Comparison of ENCODE assay signal across 19 cellular contexts in genomic region chr12:21330682-21331253, GRCh38. TPM values are rescaled to one million over a fixed set of nuclear protein-coding genes. Genes with fewer than 3 reads are reported as not detected.
A peak's percentile ranks its signal among the peaks of the same experiment; 100 is the strongest.
DNase-seq lines count a peak whose midpoint lies in the region; ATAC-seq, FAIRE-seq and TF ChIP-seq lines count a peak whose summit lies in the region.
"Had no signal": no experiment of that assay in that cellular context is flagged by ENCODE, and none has a peak within 500 bp of the region (broad histone marks: within the 10 kb centered on the region; RNA-seq: fewer than 3 reads in every experiment).

No MANE protein-coding gene starts in this region.

- no peaks in the 10 kb centered on the region for H4K20me1 ChIP-seq in K562 (replicated peaks; ENCODE audit: control insufficient read depth, insufficient read depth, low read length)

- TF ChIP-seq CTCF in K562 (IDR thresholded peaks at IDR 0.05 in 2 of 3, conservative IDR thresholded peaks at IDR 0.05 in 1 of 3; ENCODE audit: insufficient read depth in 2 of 3, low read depth in 1 of 3, low read length in 3 of 3), result no peak

- no peak for TF ChIP-seq EP300 in K562 (IDR thresholded peaks at IDR 0.05; ENCODE audit: low read length)

- CTCF ChIA-PET in K562 (lab: Yijun Ruan, JAX; ENCODE audit: low intra/inter-chr PET ratio), result no interaction called here

- no peak for ATAC-seq in K562
- ATAC-seq: sciatic nerve had no signal

- no peak for TF ChIP-seq POLR2A in K562 (conservative IDR thresholded peaks at IDR 0.05)

- no peaks in the 10 kb centered on the region for H3K4me1 ChIP-seq in K562 (replicated peaks in 1 of 2; ENCODE audit: control insufficient read depth in 2 of 2, insufficient read depth in 2 of 2, low read length in 2 of 2)
- H3K4me1 ChIP-seq: testis had no signal

- POLR2A ChIA-PET in K562 (lab: Yijun Ruan, JAX), result no interaction called here

- H3K9me3 ChIP-seq in K562 (replicated peaks; ENCODE audit: control insufficient read depth, insufficient read depth, low read depth, low read length), result no peaks in the 10 kb centered on the region
- H3K9me3 ChIP-seq: testis had no signal

- no TSS peak for BruUV-seq in K562 (replicated peaks; lab: Mats Ljungman, UMichigan)

- H3K9ac ChIP-seq in K562 (ENCODE audit: insufficient read depth in 1 of 2, low read depth in 2 of 2, low read length in 2 of 2), result no peak overlapping the region

- intact Hi-C loops in K562 (cut with micrococcal nuclease), result no loop called here

- no peaks in the 10 kb centered on the region for H3K36me3 ChIP-seq in K562 (ENCODE audit: control insufficient read depth, insufficient read depth, low read length)

- whole genome bisulfite sequencing in K562 (ENCODE audit: insufficient coverage, low coverage, missing lambda C conversion rate), result 38% methylated on average over 1 of the region's 1 CpG

- H3K27me3 ChIP-seq in K562 (ENCODE audit: control insufficient read depth in 2 of 2, insufficient read depth in 2 of 2, low read length in 2 of 2), result no peaks in the 10 kb centered on the region
- H3K27me3 ChIP-seq: testis had no signal

- in situ Hi-C loops in K562 (cut with MboI), result no loop called here

- H3K4me2 ChIP-seq in K562 (ENCODE audit: insufficient read depth, low read length), result no peak overlapping the region

- DNase-seq in NCI-H2081 (lab: John Stamatoyannopoulos, UW), result peak; percentile 0 to 6
- no peak for DNase-seq in NCI-H2081 treated with DMSO at 0.1 percent for 48 hours (lab: John Stamatoyannopoulos, UW)
- peak; percentile 9 for DNase-seq in M059J (ENCODE audit: low read depth)
- DNase-seq in K562 (ENCODE audit: extremely low read depth in 1 of 4, low spot score in 3 of 4), result no peak
- DNase-seq in left kidney (ENCODE audit: low read depth, low spot score), result peak; percentile 18
- DNase-seq in NCI-H446 (lab: John Stamatoyannopoulos, UW), result no peak
- no peak for DNase-seq in HK-2 (ENCODE audit: unreplicated experiment)
- DNase-seq in HPDE6-E6E7 (ENCODE audit: extremely low spot score), result no peak
- DNase-seq: activated CD4-positive, alpha-beta T cell treated with anti-CD3 and anti-CD28 coated beads for 1 hour; CD8-positive, alpha-beta memory T cell; NCI-H1048; NCI-H524 treated with DMSO at 0.1 percent for 48 hours; stimulated activated CD4-positive, alpha-beta T cell treated with anti-CD3 and anti-CD28 coated beads, Interleukin-2, amount 100 ng/mL, for 48 hours; stimulated activated CD8-positive, alpha-beta memory T cell treated with anti-CD3 and anti-CD28 coated beads, Interleukin-4, amount 100 ng/mL, for 48 hours; testis had no signal

- H3K79me2 ChIP-seq in K562 (ENCODE audit: control insufficient read depth, insufficient read depth, low read length), result no peaks in the 10 kb centered on the region

- no peak overlapping the region for H3K27ac ChIP-seq in K562 (ENCODE audit: extremely low read depth, low read depth, low read length)
- H3K27ac ChIP-seq: testis had no signal

- H3K4me3 ChIP-seq in K562, result no peak overlapping the region
- H3K4me3 ChIP-seq: testis had no signal

- TF ChIP-seq RAD21 in K562 (CRISPR knock-in tag; conservative IDR thresholded peaks at IDR 0.05 in 1 of 2, IDR thresholded peaks at IDR 0.05 in 1 of 2), result no peak

- FAIRE-seq in K562 (lab: Jason Lieb, UNC), result no peak
- FAIRE-seq: GM18507, GM19239 had no signal

- H2AFZ ChIP-seq in K562 (ENCODE audit: low read depth, low read length), result no peak overlapping the region

- H3K9me1 ChIP-seq in K562 (ENCODE audit: control insufficient read depth, insufficient read depth, low read length), result no peaks in the 10 kb centered on the region

TF ChIP-seq in K562, 482 proteins besides CTCF, POLR2A, EP300 and RAD21:
- TF ChIP-seq ZFP36 (IDR thresholded peaks at IDR 0.05; ENCODE audit: low read depth, low read length, partially characterized antibody) (peak; percentile 83), ZBTB17 (CRISPR knock-in tag; IDR thresholded peaks at IDR 0.05) (no peak), CBX3 (IDR thresholded peaks at IDR 0.05; ENCODE audit: borderline replicate concordance in 1 of 2, low read length in 2 of 2) (0 out of 3 replicates have a peak, but pooled peaks of 1 of the 2 experiments have one; percentile 27)
TF ChIP-seq in K562: peak in this region for 2.

RNA-seq across cellular contexts. Expression of gene SLCO1A2, which starts 3.9 kb away (rescaled TPM):
- 0.49 and 1.1 TPM in 2 replicates for total RNA-seq in M059J (2014; rRNA removed; shearing (Covaris generic))
- total RNA-seq in K562 (2011; cell fraction: chromatin; rRNA removed; ENCODE audit: low replicate concordance), result 13.7 and 25.5 TPM in 2 replicates
- total RNA-seq in K562 (2011; cell fraction: nucleolus; rRNA removed), result 6.2 and 11.3 TPM in 2 replicates
- 12.6 and 13.6 TPM in 2 replicates for total RNA-seq in K562 (2011; cell fraction: nucleoplasm; rRNA removed)
- total RNA-seq in K562 (2014; rRNA removed) (1.3 and 2.0 TPM in 2 replicates), K562 (2014; rRNA removed; fragmentation: Illumina TruSeq; extraction: Trizol) (3.0 and 3.6 TPM in 2 replicates), K562 (2015; rRNA removed; fragmentation: Illumina TruSeq; extraction: Trizol) (2.1 and 2.5 TPM in 2 replicates), K562 (2021) (2.6 and 3.7 TPM in 2 replicates)
- polyA plus RNA-seq in K562 (2011; rRNA removed) (4.1 and 4.2 TPM in 2 replicates), K562 (2014; fragmentation: Illumina TruSeq; extraction: Trizol) (1.3 and 1.9 TPM in 2 replicates), K562 (2014; fragmentation: Nextera tagmentation; extraction: Ambion mirVana) (1 to 10 TPM; 3.3 to 4.4 TPM), K562 (2014; rRNA removed) (1.2 and 1.9 TPM in 2 replicates)
- 0.79 and 0.88 TPM in 2 replicates for polyA plus RNA-seq in K562 (2011; cell fraction: cytosol; rRNA removed)
- polyA plus RNA-seq in K562 (2011; cell fraction: nucleus; rRNA removed), result 8.2 and 9.9 TPM in 2 replicates
- 2.9 and 6.7 TPM in 2 replicates for polyA plus RNA-seq in K562 (2012)
- 4.8 and 5.4 TPM in 2 replicates for polyA minus RNA-seq in K562 (2011; rRNA and poly(A)+ RNA removed)
- polyA minus RNA-seq in K562 (2011; cell fraction: cytosol; rRNA and poly(A)+ RNA removed), result 1.0 and 2.0 TPM in 2 replicates
- polyA minus RNA-seq in K562 (2011; cell fraction: nucleus; rRNA and poly(A)+ RNA removed), result 16.6 and 21.1 TPM in 2 replicates
- polyA plus RNA-seq: AG04450; CD8-positive, alpha-beta memory T cell had no signal

RNA-seq across cellular contexts. Expression of gene IAPP, which starts 41.9 kb away (rescaled TPM):
- total RNA-seq in M059J (2014; rRNA removed; shearing (Covaris generic)), result not detected in 2 replicates
- not detected in 2 replicates for total RNA-seq in K562 (2011; cell fraction: chromatin; rRNA removed; ENCODE audit: low replicate concordance)
- not detected in 2 replicates for total RNA-seq in K562 (2011; cell fraction: nucleolus; rRNA removed)
- not detected in 2 replicates for total RNA-seq in K562 (2011; cell fraction: nucleoplasm; rRNA removed)
- total RNA-seq in K562 (2014; rRNA removed) (not detected in 2 replicates), K562 (2014; rRNA removed; fragmentation: Illumina TruSeq; extraction: Trizol) (not detected in 2 replicates), K562 (2015; rRNA removed; fragmentation: Illumina TruSeq; extraction: Trizol) (not detected in 2 replicates), K562 (2021) (not detected in 2 replicates)
- polyA plus RNA-seq in K562 (2011; rRNA removed) (not detected in 2 replicates), K562 (2014; fragmentation: Illumina TruSeq; extraction: Trizol) (not detected in 2 replicates), K562 (2014; fragmentation: Nextera tagmentation; extraction: Ambion mirVana) (not detected), K562 (2014; rRNA removed) (not detected in 2 replicates)
- polyA plus RNA-seq in K562 (2011; cell fraction: cytosol; rRNA removed), result not detected in 2 replicates
- polyA plus RNA-seq in K562 (2011; cell fraction: nucleus; rRNA removed), result not detected in 2 replicates
- polyA plus RNA-seq in K562 (2012), result not detected in 2 replicates
- not detected in 2 replicates for polyA minus RNA-seq in K562 (2011; rRNA and poly(A)+ RNA removed)
- not detected in 2 replicates for polyA minus RNA-seq in K562 (2011; cell fraction: cytosol; rRNA and poly(A)+ RNA removed)
- not detected in 2 replicates for polyA minus RNA-seq in K562 (2011; cell fraction: nucleus; rRNA and poly(A)+ RNA removed)
- total RNA-seq: CD8-positive, alpha-beta memory T cell; sciatic nerve; testis had no signal
- polyA plus RNA-seq: AG04450; CD8-positive, alpha-beta memory T cell had no signal

Comparison
In these comparisons a context has a peak if more than half of its experiments do, and no peak if none do; other contexts are left out.
1. DNase-seq: peak in NCI-H2081 (2 of 2), M059J (single experiment) and left kidney (single experiment); none in NCI-H2081 treated with DMSO at 0.1 percent for 48 hours (single experiment), K562 (0 of 4), NCI-H446 (0 of 2), HK-2 (single experiment) and HPDE6-E6E7 (single experiment).